9 cellular contexts compared by ENCODE assay signal in genomic region chr11:118908931-118909618, GRCh38. TPM values are rescaled to one million over a fixed set of nuclear protein-coding genes. Genes with fewer than 3 reads are reported as not detected.
DNase-seq lines count a peak whose midpoint lies in the region; ATAC-seq, FAIRE-seq and TF ChIP-seq lines count a peak whose summit lies in the region.
"Had no signal": no experiment of that assay in that cellular context is flagged by ENCODE, and none has a peak within 500 bp of the region (broad histone marks: within the 10 kb centered on the region; RNA-seq: fewer than 3 reads in every experiment).

No MANE protein-coding gene starts in this region.

- peaks cover 37% of the 10 kb centered on the region for H3F3A ChIP-seq in GM23248 (ENCODE audit: insufficient read depth)

- no peak for TF ChIP-seq POLR2A in HepG2 (IDR thresholded peaks at IDR 0.05; ENCODE audit: insufficient read depth in 1 of 2, low read depth in 2 of 2, low read length in 2 of 2)

- intact Hi-C loops in HepG2 (cut with micrococcal nuclease; ENCODE audit: unreplicated experiment): no loop called here

- 2% methylated on average over 14 to 17 of the region's 17 CpGs for WGBS in GM23248 (ENCODE audit: low coverage in 1 of 2, low lambda C conversion rate in 2 of 2, missing lambda C conversion rate in 2 of 2), 2 experiments
- WGBS in HepG2 (ENCODE audit: low lambda C conversion rate): 34% methylated on average over 7 of the region's 17 CpGs

- TF ChIP-seq CTCF in HepG2 (CRISPR knock-in tag; IDR thresholded peaks at IDR 0.05): no peak

- H3K27ac ChIP-seq in GM23248: peak overlapping the region; percentile 94
- H3K27ac ChIP-seq in HepG2 (ENCODE audit: extremely low read length, insufficient read depth, low read length): peak overlapping the region; percentile 70
- H3K27ac ChIP-seq in subcutaneous abdominal adipose tissue (ENCODE audit: low read depth, low read length): peak overlapping the region; percentile 90

- no peaks in the 10 kb centered on the region for H3K9me2 ChIP-seq in GM23248 (ENCODE audit: insufficient read depth)

- H3K9ac ChIP-seq in GM23248: peak overlapping the region; percentile 90
- no peak overlapping the region; the same call in 1 of the 2 replicates for H3K9ac ChIP-seq in HepG2 (ENCODE audit: insufficient read depth, low read depth, low read length)
- H3K9ac ChIP-seq in subcutaneous abdominal adipose tissue (ENCODE audit: low read length in 5 of 5): peak overlapping the region in 4 of 5 donors; percentile 48 to 77 (median 68)

- TF ChIP-seq RAD21 in HepG2 (CRISPR knock-in tag; IDR thresholded peaks at IDR 0.05): no peak

- in situ Hi-C loops in GM23248 (cut with MboI) (no loop called here), HepG2 (cut with HindIII; ENCODE audit: extremely low pct_ligation_motif_present, low pct_unique_long_range_greater_than_20kb) (no loop called here)

- H2AFZ ChIP-seq in GM23248 (no peak overlapping the region), HepG2 (ENCODE audit: low read length) (no peak overlapping the region)

- CTCF ChIA-PET in HepG2 (lab: Yijun Ruan, JAX; ENCODE audit: low intra/inter-chr PET ratio, low total read pairs): interaction anchor here (1.1 to 9.1 kb wide), 2 partner anchors 18 to 47 kb away, joined by 3 to 188 read pairs; partner anchors contain the start of genes BCL9L and UPK2

- H3K36me3 ChIP-seq in GM23248 (ENCODE audit: low read depth): peaks cover 10% of the 10 kb centered on the region; the same call in 1 of the 2 replicates
- H3K36me3 ChIP-seq in HepG2 (replicated peaks in 1 of 2; ENCODE audit: control insufficient read depth in 1 of 2, insufficient read depth in 2 of 2, low read length in 2 of 2): peaks cover 0 to 25% of the 10 kb centered on the region in 2 experiments; a peak in 1 of 5 replicates
- peaks cover 0 to 37% (median 31%) of the 10 kb centered on the region in 5 donors for H3K36me3 ChIP-seq in subcutaneous abdominal adipose tissue (ENCODE audit: control insufficient read depth in 5 of 5, insufficient read depth in 5 of 5, low read length in 5 of 5)

- POLR2A ChIA-PET in HepG2 (lab: Yijun Ruan, JAX): interaction anchor here (0.6 to 1.4 kb wide), 6 partner anchors 23 to 219 kb away, joined by 3 to 4 read pairs (median 3); a partner anchor contains a TSS

- no peak for FAIRE-seq in HepG2 (lab: Jason Lieb, UNC)

- peaks cover 49% of the 10 kb centered on the region for H3K4me1 ChIP-seq in GM23248 (ENCODE audit: insufficient read depth)
- peaks cover 61% of the 10 kb centered on the region for H3K4me1 ChIP-seq in HepG2 (ENCODE audit: insufficient read depth, low read length)
- peaks cover 23 to 70% (median 67%) of the 10 kb centered on the region in 5 donors for H3K4me1 ChIP-seq in subcutaneous abdominal adipose tissue (ENCODE audit: control insufficient read depth in 5 of 5, insufficient read depth in 5 of 5, low read length in 5 of 5)

- H3K4me3 ChIP-seq in GM23248 (peak overlapping the region; percentile 72), HepG2 (replicated peaks in 1 of 3; ENCODE audit: insufficient read depth in 1 of 3, low read depth in 2 of 3, low read length in 3 of 3) (peak overlapping the region; percentile 24 to 69 (median 52); a peak in 5 of 6 replicates), subcutaneous abdominal adipose tissue (ENCODE audit: low read depth in 1 of 5, low read length in 5 of 5) (peak overlapping the region in 4 of 5 donors; percentile 50 to 59 (median 56))

- TF ChIP-seq EP300 in HepG2 (IDR thresholded peaks at IDR 0.05; ENCODE audit: low read depth in 2 of 2, low read length in 2 of 2): no peak
- TF ChIP-seq EP300 in HepG2 (CRISPR knock-in tag; IDR thresholded peaks at IDR 0.05; ENCODE audit: borderline replicate concordance): no peak

- H3K79me2 ChIP-seq in GM23248 (ENCODE audit: insufficient read depth) (peaks cover 86% of the 10 kb centered on the region), HepG2 (ENCODE audit: insufficient read depth, low read length) (peaks cover 2% of the 10 kb centered on the region)

- H3K27me3 ChIP-seq in GM23248 (replicated peaks; ENCODE audit: insufficient read depth): no peaks in the 10 kb centered on the region
- H3K27me3 ChIP-seq in HepG2 (ENCODE audit: control insufficient read depth in 1 of 2, insufficient read depth in 2 of 2, low read length in 2 of 2): no peaks in the 10 kb centered on the region; a peak in 1 of 5 replicates
- no peaks in the 10 kb centered on the region for H3K27me3 ChIP-seq in subcutaneous abdominal adipose tissue (ENCODE audit: control insufficient read depth in 5 of 5, insufficient read depth in 4 of 5, low read length in 5 of 5)

- BruUV-seq in HepG2 (replicated peaks; lab: Mats Ljungman, UMichigan): no TSS peak

- H3K4me2 ChIP-seq in GM23248 (ENCODE audit: unreplicated experiment) (peak overlapping the region; percentile 94), HepG2 (ENCODE audit: low read depth, low read length) (peak overlapping the region; percentile 95)

- DNase-seq in GM23248: peak; percentile 84
- DNase-seq in NCI-H82 treated with DMSO at 0.1 percent for 48 hours (lab: John Stamatoyannopoulos, UW; ENCODE audit: unreplicated experiment): peak; percentile 91
- DNase-seq in dedifferentiated amniotic fluid mesenchymal stem cell (ENCODE audit: extremely low spot score): peak; percentile 86
- no peak for DNase-seq in HepG2 (ENCODE audit: low spot score)
- no peak for DNase-seq in GOT3 (lab: John Stamatoyannopoulos, UW)
- no peak for DNase-seq in NCI-H2107 treated with DMSO at 0.1 percent for 48 hours (lab: John Stamatoyannopoulos, UW; ENCODE audit: unreplicated experiment)

- H4K20me1 ChIP-seq in GM23248 (ENCODE audit: insufficient read depth) (no peaks in the 10 kb centered on the region), HepG2 (ENCODE audit: insufficient read depth, low read length) (no peaks in the 10 kb centered on the region)

- ATAC-seq in HepG2: no peak
- no peak for ATAC-seq in GM21717 (IDR thresholded peaks at IDR 0.05; ENCODE audit: unreplicated experiment)

- H3K9me3 ChIP-seq in GM23248 (ENCODE audit: low read depth) (no peaks in the 10 kb centered on the region), HepG2 (ENCODE audit: low read length) (no peaks in the 10 kb centered on the region), subcutaneous abdominal adipose tissue (ENCODE audit: control insufficient read depth in 5 of 5, low read length in 5 of 5) (no peaks in the 10 kb centered on the region)

RNA-seq across cellular contexts. Expression of gene BCL9L, which starts 16.7 kb away (rescaled TPM):
- 13.9 and 17.6 TPM in 2 replicates for total RNA-seq in GM23248 (2014; rRNA removed; shearing (Covaris generic))
- polyA plus RNA-seq in GM23248 (2016; fragmentation: Nextera tagmentation; extraction: Ambion mirVana): 7.2 TPM in 2 replicates
- total RNA-seq in HepG2 (2016; rRNA removed; fragmentation: Illumina TruSeq; extraction: Trizol): 3.7 and 5.5 TPM in 2 replicates
- 1.4 and 2.2 TPM in 2 replicates for total RNA-seq in HepG2 (2016; cell fraction: cytosol; rRNA removed; fragmentation: Illumina TruSeq; extraction: Trizol; ENCODE audit: low read depth)
- 3.5 and 4.0 TPM in 2 replicates for total RNA-seq in HepG2 (2016; cell fraction: insoluble cytoplasmic fraction; rRNA removed; fragmentation: Illumina TruSeq; extraction: Trizol)
- 3.8 and 4.9 TPM in 2 replicates for total RNA-seq in HepG2 (2016; cell fraction: membrane; rRNA removed; fragmentation: Illumina TruSeq; extraction: Trizol)
- total RNA-seq in HepG2 (2016; cell fraction: nucleus; rRNA removed; fragmentation: Illumina TruSeq; extraction: Trizol): 9.3 and 12.2 TPM in 2 replicates
- polyA plus RNA-seq in HepG2 (2011; rRNA removed): 4.1 and 4.5 TPM in 2 replicates
- polyA plus RNA-seq in HepG2 (2011; cell fraction: cytosol; rRNA removed): 1.1 and 1.9 TPM in 2 replicates
- polyA plus RNA-seq in HepG2 (2011; cell fraction: nucleus; rRNA removed): 7.0 and 13.4 TPM in 2 replicates
- polyA plus RNA-seq in HepG2 (2012): 10.4 and 11.2 TPM in 2 replicates
- 0.58 and 0.67 TPM in 2 replicates for polyA plus RNA-seq in HepG2 (2016; cell fraction: cytosol; fragmentation: Illumina TruSeq; extraction: Trizol; ENCODE audit: low read depth)
- polyA plus RNA-seq in HepG2 (2016; cell fraction: insoluble cytoplasmic fraction; fragmentation: Illumina TruSeq; extraction: Trizol; ENCODE audit: low read depth): 9.7 and 15.0 TPM in 2 replicates
- polyA plus RNA-seq in HepG2 (2016; cell fraction: membrane; fragmentation: Illumina TruSeq; extraction: Trizol; ENCODE audit: low read depth): 1.5 and 1.9 TPM in 2 replicates
- 21.7 and 33.9 TPM in 2 replicates for polyA plus RNA-seq in HepG2 (2016; cell fraction: nucleus; fragmentation: Illumina TruSeq; extraction: Trizol; ENCODE audit: insufficient read depth, low read depth)
- 4.8 and 11.8 TPM in 2 replicates for polyA minus RNA-seq in HepG2 (2011; rRNA and poly(A)+ RNA removed; ENCODE audit: low replicate concordance)
- polyA minus RNA-seq in HepG2 (2011; cell fraction: cytosol; rRNA and poly(A)+ RNA removed): 6.2 and 6.8 TPM in 2 replicates
- 5.5 and 6.5 TPM in 2 replicates for polyA minus RNA-seq in HepG2 (2011; cell fraction: nucleus; rRNA and poly(A)+ RNA removed)

RNA-seq across cellular contexts. Expression of gene CXCR5, which starts 25.4 kb away (rescaled TPM):
- not detected in 2 replicates for total RNA-seq in GM23248 (2014; rRNA removed; shearing (Covaris generic))
- not detected in 2 replicates for polyA plus RNA-seq in GM23248 (2016; fragmentation: Nextera tagmentation; extraction: Ambion mirVana)
- not detected in 2 replicates for total RNA-seq in HepG2 (2016; rRNA removed; fragmentation: Illumina TruSeq; extraction: Trizol)
- total RNA-seq in HepG2 (2016; cell fraction: cytosol; rRNA removed; fragmentation: Illumina TruSeq; extraction: Trizol; ENCODE audit: low read depth): not detected in 2 replicates
- total RNA-seq in HepG2 (2016; cell fraction: insoluble cytoplasmic fraction; rRNA removed; fragmentation: Illumina TruSeq; extraction: Trizol): not detected in 2 replicates
- total RNA-seq in HepG2 (2016; cell fraction: membrane; rRNA removed; fragmentation: Illumina TruSeq; extraction: Trizol): not detected in 2 replicates
- not detected in 2 replicates for total RNA-seq in HepG2 (2016; cell fraction: nucleus; rRNA removed; fragmentation: Illumina TruSeq; extraction: Trizol)
- polyA plus RNA-seq in HepG2 (2011; rRNA removed): not detected in 2 replicates
- polyA plus RNA-seq in HepG2 (2011; cell fraction: cytosol; rRNA removed): not detected in 2 replicates
- not detected in 2 replicates for polyA plus RNA-seq in HepG2 (2011; cell fraction: nucleus; rRNA removed)
- polyA plus RNA-seq in HepG2 (2012): not detected in 2 replicates
- polyA plus RNA-seq in HepG2 (2016; cell fraction: cytosol; fragmentation: Illumina TruSeq; extraction: Trizol; ENCODE audit: low read depth): not detected in 2 replicates
- not detected in 2 replicates for polyA plus RNA-seq in HepG2 (2016; cell fraction: insoluble cytoplasmic fraction; fragmentation: Illumina TruSeq; extraction: Trizol; ENCODE audit: low read depth)
- not detected in 2 replicates for polyA plus RNA-seq in HepG2 (2016; cell fraction: membrane; fragmentation: Illumina TruSeq; extraction: Trizol; ENCODE audit: low read depth)
- polyA plus RNA-seq in HepG2 (2016; cell fraction: nucleus; fragmentation: Illumina TruSeq; extraction: Trizol; ENCODE audit: insufficient read depth, low read depth): not detected in 2 replicates
- not detected in 2 replicates for polyA minus RNA-seq in HepG2 (2011; rRNA and poly(A)+ RNA removed; ENCODE audit: low replicate concordance)
- polyA minus RNA-seq in HepG2 (2011; cell fraction: cytosol; rRNA and poly(A)+ RNA removed): not detected in 2 replicates
- not detected in 2 replicates for polyA minus RNA-seq in HepG2 (2011; cell fraction: nucleus; rRNA and poly(A)+ RNA removed)

RNA-seq across cellular contexts. Expression of gene UPK2, which starts 47.0 kb away (rescaled TPM):
- total RNA-seq in GM23248 (2014; rRNA removed; shearing (Covaris generic)): not detected in 2 replicates
- 0.27 and 0.28 TPM in 2 replicates for polyA plus RNA-seq in GM23248 (2016; fragmentation: Nextera tagmentation; extraction: Ambion mirVana)
- total RNA-seq in HepG2 (2016; rRNA removed; fragmentation: Illumina TruSeq; extraction: Trizol): not detected in 2 replicates
- total RNA-seq in HepG2 (2016; cell fraction: cytosol; rRNA removed; fragmentation: Illumina TruSeq; extraction: Trizol; ENCODE audit: low read depth): not detected in 2 replicates
- not detected in 2 replicates for total RNA-seq in HepG2 (2016; cell fraction: insoluble cytoplasmic fraction; rRNA removed; fragmentation: Illumina TruSeq; extraction: Trizol)
- not detected in 2 replicates for total RNA-seq in HepG2 (2016; cell fraction: membrane; rRNA removed; fragmentation: Illumina TruSeq; extraction: Trizol)
- not detected in 2 replicates for total RNA-seq in HepG2 (2016; cell fraction: nucleus; rRNA removed; fragmentation: Illumina TruSeq; extraction: Trizol)
- polyA plus RNA-seq in HepG2 (2011; rRNA removed): not detected in 2 replicates
- not detected in 2 replicates for polyA plus RNA-seq in HepG2 (2011; cell fraction: cytosol; rRNA removed)
- not detected in 2 replicates for polyA plus RNA-seq in HepG2 (2011; cell fraction: nucleus; rRNA removed)
- polyA plus RNA-seq in HepG2 (2012): not detected in 2 replicates
- not detected in 2 replicates for polyA plus RNA-seq in HepG2 (2016; cell fraction: cytosol; fragmentation: Illumina TruSeq; extraction: Trizol; ENCODE audit: low read depth)
- polyA plus RNA-seq in HepG2 (2016; cell fraction: insoluble cytoplasmic fraction; fragmentation: Illumina TruSeq; extraction: Trizol; ENCODE audit: low read depth): not detected in 2 replicates
- polyA plus RNA-seq in HepG2 (2016; cell fraction: membrane; fragmentation: Illumina TruSeq; extraction: Trizol; ENCODE audit: low read depth): not detected in 2 replicates
- polyA plus RNA-seq in HepG2 (2016; cell fraction: nucleus; fragmentation: Illumina TruSeq; extraction: Trizol; ENCODE audit: insufficient read depth, low read depth): not detected in 2 replicates
- polyA minus RNA-seq in HepG2 (2011; rRNA and poly(A)+ RNA removed; ENCODE audit: low replicate concordance): not detected in 2 replicates
- polyA minus RNA-seq in HepG2 (2011; cell fraction: cytosol; rRNA and poly(A)+ RNA removed): not detected in 2 replicates
- polyA minus RNA-seq in HepG2 (2011; cell fraction: nucleus; rRNA and poly(A)+ RNA removed): not detected in 2 replicates
- total RNA-seq: activated CD8-positive, alpha-beta memory T cell treated with anti-CD3 and anti-CD28 coated beads for 36 hours had no signal

Comparison
In these comparisons a context has a peak if more than half of its experiments do, and no peak if none do; other contexts are left out.
1. DNase-seq: peak in GM23248 (single experiment), NCI-H82 treated with DMSO at 0.1 percent for 48 hours (single experiment) and dedifferentiated amniotic fluid mesenchymal stem cell (single experiment); none in HepG2 (single experiment), GOT3 (single experiment) and NCI-H2107 treated with DMSO at 0.1 percent for 48 hours (single experiment).
2. Peak in every context shown above with its lines, with median percentiles within 50 percentile points of each other: H3K27ac ChIP-seq and H3K4me3 ChIP-seq.